ENCODE assay signal across 1 cellular context in genomic region chr1:46437723-46438122, GRCh38.
TF ChIP-seq lines count a peak whose summit lies in the region.

No MANE protein-coding gene starts in this region.

TF ChIP-seq in GM12878, 131 proteins besides CTCF, POLR2A, EP300 and RAD21:
- TF ChIP-seq RELA (IDR thresholded peaks at IDR 0.05; ENCODE audit: borderline replicate concordance, partially characterized antibody) (no peak), NR2F1 (conservative IDR thresholded peaks at IDR 0.05) (no peak), TCF12 (IDR thresholded peaks at IDR 0.05; ENCODE audit: low read depth, low read length) (no peak), WRNIP1 (IDR thresholded peaks at IDR 0.05; ENCODE audit: borderline replicate concordance, low read depth, low read length) (no peak), CREM (IDR thresholded peaks at IDR 0.05; ENCODE audit: low read depth) (no peak), USF2 (IDR thresholded peaks at IDR 0.05; ENCODE audit: borderline replicate concordance, low read depth, low read length) (no peak), MYC (IDR thresholded peaks at IDR 0.05; ENCODE audit: insufficient read depth, insufficient read length, insufficient replicate concordance, low read length, severe bottlenecking) (no peak), SPI1 (IDR thresholded peaks at IDR 0.05; ENCODE audit: borderline replicate concordance, insufficient read depth, low read depth, low read length) (peak; percentile 64)
